In genomic region chr7:68324621-68325020, GRCh38 we compare ENCODE assay signal across 35 cellular contexts.
"Had no signal": no experiment of that assay in that cellular context is flagged by ENCODE, and none has a peak within 500 bp of the region (broad histone marks: within the 10 kb centered on the region; RNA-seq: fewer than 3 reads in every experiment).

No MANE protein-coding gene starts in this region.

- DNase-seq: Karpas-422, Kasumi-1, MG63, MM.1S, MV-4-11, NCI-H1048, NCI-H1092, NCI-H1092 treated with DMSO at 0.1 percent for 48 hours, NCI-H1105, NCI-H1105 treated with DMSO at 0.1 percent for 48 hours, NCI-H1417, NCI-H1417 treated with DMSO at 0.1 percent for 48 hours, NCI-H1436, NCI-H1436 treated with DMSO at 0.1 percent for 48 hours, NCI-H146, NCI-H1694, NCI-H1694 treated with DMSO at 0.1 percent for 48 hours, NCI-H187, NCI-H187 treated with DMSO at 0.1 percent for 48 hours, NCI-H1930, NCI-H2029, NCI-H2029 treated with DMSO at 0.1 percent for 48 hours, NCI-H2081, NCI-H2081 treated with DMSO at 0.1 percent for 48 hours, NCI-H2107, NCI-H2171, NCI-H2171 treated with DMSO at 0.1 percent for 48 hours, NCI-H2227 treated with DMSO at 0.1 percent for 48 hours, NCI-H226, NCI-H345, NCI-H446, NCI-H446 treated with DMSO at 0.1 percent for 48 hours, NCI-H510A, NCI-H510A treated with DMSO at 0.1 percent for 48 hours, NCI-H524 had no signal

- H3K4me3 ChIP-seq: MG63 had no signal

- H3K36me3 ChIP-seq: MG63 had no signal

- H3K9me3 ChIP-seq: MG63 had no signal

- H3K27me3 ChIP-seq: MG63 had no signal
